Comparison of ENCODE assay signal across 9 cellular contexts in the genomic region with DNA sequence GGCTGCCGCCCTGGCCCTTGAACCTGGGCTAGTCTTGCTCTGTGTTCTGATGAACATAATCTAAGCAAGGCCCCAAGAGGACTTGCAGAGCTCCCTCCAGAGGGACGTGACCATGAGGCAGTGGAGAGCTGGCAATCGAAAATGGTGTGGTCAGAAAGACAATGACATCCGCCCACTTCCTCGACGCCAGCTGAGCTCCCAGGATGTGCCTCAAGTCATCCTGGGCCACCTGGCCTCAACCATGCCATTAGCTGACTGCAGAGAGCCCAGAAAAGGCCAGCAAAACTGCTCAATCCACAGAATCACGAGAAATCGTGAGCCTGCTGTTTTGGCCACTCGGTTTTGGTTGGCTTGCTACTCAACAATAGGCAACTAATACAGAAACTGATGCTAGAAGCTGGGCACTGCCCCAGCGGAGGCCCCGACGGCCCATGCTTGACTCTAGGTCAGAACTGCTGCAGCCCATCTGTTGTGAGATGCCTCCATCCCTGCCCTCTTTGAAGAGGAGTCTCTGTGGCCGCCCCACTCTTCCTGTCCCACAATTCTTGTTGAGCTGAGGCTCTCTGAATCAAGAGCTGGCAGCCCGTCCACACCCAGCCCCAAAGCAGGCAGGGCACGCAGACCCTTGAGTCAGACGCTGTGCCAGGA. TPM values are rescaled to one million over a fixed set of nuclear protein-coding genes. Genes with fewer than 3 reads are reported as not detected.
A peak's percentile ranks its signal among the peaks of the same experiment; 100 is the strongest.
DNase-seq lines count a peak whose midpoint lies in the region; ATAC-seq, FAIRE-seq and TF ChIP-seq lines count a peak whose summit lies in the region.
"Had no signal": no experiment of that assay in that cellular context is flagged by ENCODE, and none has a peak within 500 bp of the region (broad histone marks: within the 10 kb centered on the region; RNA-seq: fewer than 3 reads in every experiment).

No MANE protein-coding gene starts in this region.

- H3K9me3 Mint-ChIP-seq in naive B cell (no peaks in the 10 kb centered on the region), endodermal cell (no peaks in the 10 kb centered on the region)
- H3K9me3 Mint-ChIP-seq: T-helper 2 cell treated with Interferon-gamma antibody and Interleukin-4, amounts not matched to agents 5 μg/mL and 100 μg/mL, for 36 hours had no signal

- 92 to 98% methylated on average over 15 to 16 of the region's 16 CpGs for WGBS in endodermal cell (ENCODE audit: insufficient coverage in 1 of 2, insufficient read length in 1 of 2), 2 experiments
- 75 to 85% (median 84%) methylated on average over 16 of the region's 16 CpGs for WGBS in small intestine, 3 donors

- no peak for TF ChIP-seq CTCF in endodermal cell (conservative IDR thresholded peaks at IDR 0.05)

- peak; percentile 90 for FAIRE-seq in GM18507 (lab: Jason Lieb, UNC)
- no peak for FAIRE-seq in small intestine (lab: Jason Lieb, UNC)

- ATAC-seq in GM21528 (IDR thresholded peaks at IDR 0.05; ENCODE audit: low FRiP score, unreplicated experiment) (peak; percentile 44), HG03469 (IDR thresholded peaks at IDR 0.05; ENCODE audit: unreplicated experiment) (peak; percentile 34), naive B cell (ENCODE audit: low read depth in 2 of 2) (no peak), HG03039 (IDR thresholded peaks at IDR 0.05; ENCODE audit: unreplicated experiment) (no peak)

- no peak for DNase-seq in GM18507 (ENCODE audit: extremely low spot score, insufficient read length, low read depth)
- DNase-seq in naive B cell: no peak
- no peak for DNase-seq in endodermal cell
- DNase-seq in OCI-M1 (lab: John Stamatoyannopoulos, UW): no peak
- DNase-seq in small intestine: no peak

- H3K4me3 ChIP-seq in endodermal cell (ENCODE audit: low read length) (no peak overlapping the region), small intestine (ENCODE audit: low read depth in 1 of 2, low read length in 2 of 2) (no peak overlapping the region)

- peaks cover 73 to 95% (median 85%) of the 10 kb centered on the region in 3 donors for H3K4me1 Mint-ChIP-seq in naive B cell
- peaks cover 69% of the 10 kb centered on the region for H3K4me1 Mint-ChIP-seq in endodermal cell

- no peak overlapping the region for H3K9ac ChIP-seq in endodermal cell (ENCODE audit: extremely low read depth, low read length, poor library complexity, severe bottlenecking)

- H3K27me3 Mint-ChIP-seq in naive B cell (no peaks in the 10 kb centered on the region), endodermal cell (ENCODE audit: insufficient read depth) (no peaks in the 10 kb centered on the region)

- H3K9me3 ChIP-seq in endodermal cell (ENCODE audit: control insufficient read depth, low read length) (no peaks in the 10 kb centered on the region), small intestine (ENCODE audit: control insufficient read depth, low read depth) (no peaks in the 10 kb centered on the region)

- H3K27ac ChIP-seq in endodermal cell (ENCODE audit: low read depth, low read length): no peak overlapping the region
- H3K27ac ChIP-seq in small intestine (ENCODE audit: low read depth in 1 of 2, low read length in 1 of 2): no peak overlapping the region

- H3K36me3 ChIP-seq in endodermal cell (ENCODE audit: control insufficient read depth, insufficient read depth, low read length): peaks cover 7% of the 10 kb centered on the region
- H3K36me3 ChIP-seq in small intestine (ENCODE audit: control insufficient read depth in 2 of 2, insufficient read depth in 2 of 2, low read length in 2 of 2): no peaks in the 10 kb centered on the region

- H3K27ac Mint-ChIP-seq in naive B cell: peak overlapping the region in 5 of 6 donors; percentile 63 to 87 (median 76)
- no peak overlapping the region for H3K27ac Mint-ChIP-seq in endodermal cell
- H3K27ac Mint-ChIP-seq: T-helper 2 cell treated with Interferon-gamma antibody and Interleukin-4, amounts not matched to agents 5 μg/mL and 100 μg/mL, for 36 hours had no signal

- peaks cover 19% of the 10 kb centered on the region for H3K4me1 ChIP-seq in endodermal cell (ENCODE audit: control insufficient read depth, insufficient read depth, low read length)
- peaks cover 6 to 40% of the 10 kb centered on the region in 2 donors for H3K4me1 ChIP-seq in small intestine (ENCODE audit: control insufficient read depth in 2 of 2, insufficient read depth in 1 of 2, low read depth in 1 of 2, low read length in 1 of 2)

- peaks cover 0 to 5% of the 10 kb centered on the region in 2 donors for H3K36me3 Mint-ChIP-seq in naive B cell
- H3K36me3 Mint-ChIP-seq in endodermal cell (ENCODE audit: low read depth): no peaks in the 10 kb centered on the region

- H3K27me3 ChIP-seq in endodermal cell (ENCODE audit: control insufficient read depth, insufficient read depth, low read length, poor library complexity, severe bottlenecking): no peaks in the 10 kb centered on the region
- H3K27me3 ChIP-seq in small intestine (ENCODE audit: control insufficient read depth in 2 of 2, insufficient read depth in 2 of 2, low read length in 2 of 2): no peaks in the 10 kb centered on the region

- H3K4me3 Mint-ChIP-seq in naive B cell (peak overlapping the region in 3 of 8 donors; percentile 22 to 59 (median 25)), endodermal cell (no peak overlapping the region)
- H3K4me3 Mint-ChIP-seq: T-helper 2 cell treated with Interferon-gamma antibody and Interleukin-4, amounts not matched to agents 5 μg/mL and 100 μg/mL, for 36 hours had no signal

RNA-seq across cellular contexts. Expression of a gene that starts 53.3 kb away (rescaled TPM):
- polyA plus RNA-seq in naive B cell (ENCODE audit: low read depth in 6 of 6) (10 to 100 TPM; 30.2 to 63.1 (median 37.2) TPM), small intestine (100 to 1,000 TPM in 2 of 3 donors, 10 to 100 TPM in 1; 71.4 to 116 (median 114) TPM)
- total RNA-seq in endodermal cell: 100 to 1,000 TPM; 115 to 125 TPM
- 109 TPM for polyA plus RNA-seq in endodermal cell (2013, experiment 1 of 2)
- 110 TPM for polyA plus RNA-seq in endodermal cell (2013, experiment 2 of 2)

Comparison
In these comparisons a context has a peak if more than half of its experiments do, and no peak if none do; other contexts are left out.
1. ATAC-seq: peak in GM21528 (single experiment) and HG03469 (single experiment); none in naive B cell (0 of 2) and HG03039 (single experiment).